Comparison of ENCODE assay signal across 1 cellular context in the genomic region with DNA sequence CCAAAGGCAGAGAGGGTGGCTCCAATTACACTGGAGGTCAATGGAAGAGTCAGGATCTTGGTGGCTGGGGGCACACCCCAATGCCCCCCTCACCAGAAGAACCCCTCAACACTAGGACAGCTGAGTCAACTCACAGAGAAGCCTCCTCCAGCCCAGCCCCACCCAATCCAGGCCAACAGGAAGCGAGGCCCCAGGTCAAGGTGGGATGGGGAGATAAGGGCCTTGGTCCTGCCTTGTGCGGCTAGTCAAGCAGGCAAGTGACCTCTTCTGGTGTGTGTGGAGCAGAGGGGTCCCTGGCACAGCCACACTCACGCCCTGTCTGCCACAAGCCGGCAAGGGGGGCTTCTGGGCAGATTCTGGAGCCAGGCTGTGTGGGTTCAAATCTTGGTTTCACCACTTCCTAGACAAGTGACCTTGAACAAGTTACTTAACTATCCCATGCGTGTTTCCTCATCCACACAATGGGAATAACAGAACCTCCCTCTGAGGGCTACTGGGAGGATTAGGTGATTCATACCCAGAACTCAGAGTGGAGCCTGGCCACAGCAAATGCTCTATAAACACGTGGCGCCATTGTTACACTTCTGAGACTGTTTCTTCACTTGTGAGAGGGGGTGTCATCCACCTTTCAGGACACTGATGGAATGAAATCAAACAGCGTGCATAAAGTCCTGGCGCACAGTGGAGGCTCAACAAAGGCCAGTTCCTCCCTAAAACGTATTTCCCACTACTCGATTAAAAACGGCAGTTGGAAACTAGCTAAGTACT.
TF ChIP-seq lines count a peak whose summit lies in the region.

No MANE protein-coding gene starts in this region.

TF ChIP-seq in H1, 55 proteins besides CTCF, POLR2A, EP300 and RAD21:
- TF ChIP-seq TBP (IDR thresholded peaks at IDR 0.05; ENCODE audit: low read depth, low read length) = no peak
- no peak for TF ChIP-seq CTBP2 (IDR thresholded peaks at IDR 0.05; ENCODE audit: borderline replicate concordance, insufficient read depth, insufficient read length, low read length)
- no peak for TF ChIP-seq MAFK (IDR thresholded peaks at IDR 0.05; ENCODE audit: low read depth, low read length)
- no peak for TF ChIP-seq ZNF274 (IDR thresholded peaks at IDR 0.05; ENCODE audit: borderline replicate concordance, extremely low read depth, low read length)
- TF ChIP-seq EGR1 (IDR thresholded peaks at IDR 0.05; ENCODE audit: borderline replicate concordance, low read depth, low read length) = no peak
- TF ChIP-seq FOSL1 (IDR thresholded peaks at IDR 0.05; ENCODE audit: insufficient read depth, low read depth, low read length) = no peak
- TF ChIP-seq KDM4A (IDR thresholded peaks at IDR 0.05; ENCODE audit: low read depth, low read length, severe bottlenecking) = no peak
